In the genomic region with DNA sequence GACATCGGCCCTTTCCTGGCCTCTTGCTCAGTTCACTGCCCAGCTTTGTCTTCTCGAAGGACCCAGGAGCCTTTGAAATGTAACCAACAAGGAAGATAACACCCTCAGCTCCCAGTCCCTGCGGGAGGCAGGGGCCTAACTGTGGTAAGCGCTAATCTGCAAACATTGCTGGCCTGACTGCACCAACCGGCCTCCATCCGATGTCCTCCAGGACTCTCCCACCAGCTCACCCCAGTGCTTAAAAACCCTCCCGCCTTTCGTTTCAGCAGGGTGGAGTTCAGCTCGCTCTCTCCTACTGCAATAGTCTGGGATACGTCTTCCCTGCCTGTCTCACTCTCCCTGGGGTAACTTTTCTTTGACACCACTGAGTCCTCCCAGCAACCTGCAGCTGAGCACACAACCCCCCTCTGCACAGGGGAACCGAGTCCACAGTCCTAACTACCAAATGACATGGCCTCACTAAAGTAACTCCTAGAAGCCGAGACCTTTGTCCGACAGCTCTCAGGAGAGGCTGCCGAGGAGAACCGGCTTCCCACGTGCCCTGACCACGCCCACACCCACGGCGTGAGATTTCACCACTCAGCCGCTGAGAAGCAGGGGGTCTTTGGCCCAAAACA, we compare ENCODE assay signal across 1 cellular context.
TF ChIP-seq lines count a peak whose summit lies in the region.

No MANE protein-coding gene starts in this region.

TF ChIP-seq in IMR-90, 13 proteins besides CTCF, POLR2A, EP300 and RAD21 (continued from another document):
- TF ChIP-seq FOS (IDR thresholded peaks at IDR 0.05; ENCODE audit: low read depth, low read length), result no peak
- no peak for TF ChIP-seq SMC3 (IDR thresholded peaks at IDR 0.05; ENCODE audit: low read depth, low read length)
- TF ChIP-seq, protein P1, sequence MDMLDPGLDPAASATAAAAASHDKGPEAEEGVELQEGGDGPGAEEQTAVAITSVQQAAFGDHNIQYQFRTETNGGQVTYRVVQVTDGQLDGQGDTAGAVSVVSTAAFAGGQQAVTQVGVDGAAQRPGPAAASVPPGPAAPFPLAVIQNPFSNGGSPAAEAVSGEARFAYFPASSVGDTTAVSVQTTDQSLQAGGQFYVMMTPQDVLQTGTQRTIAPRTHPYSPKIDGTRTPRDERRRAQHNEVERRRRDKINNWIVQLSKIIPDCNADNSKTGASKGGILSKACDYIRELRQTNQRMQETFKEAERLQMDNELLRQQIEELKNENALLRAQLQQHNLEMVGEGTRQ (IDR thresholded peaks at IDR 0.05; ENCODE audit: low read depth, low read length), result no peak
